In genomic region chr15:64855206-64856000, GRCh38 we compare ENCODE assay signal across 11 cellular contexts. TPM values are rescaled to one million over a fixed set of nuclear protein-coding genes. Genes with fewer than 3 reads are reported as not detected.
DNase-seq lines count a peak whose midpoint lies in the region; ATAC-seq and TF ChIP-seq lines count a peak whose summit lies in the region.
"Had no signal": no experiment of that assay in that cellular context is flagged by ENCODE, and none has a peak within 500 bp of the region (broad histone marks: within the 10 kb centered on the region; RNA-seq: fewer than 3 reads in every experiment).

No MANE protein-coding gene starts in this region.

- H3K4me3 ChIP-seq in gastroesophageal sphincter = no peak overlapping the region

- peaks cover 73% of the 10 kb centered on the region for H3K4me1 Mint-ChIP-seq in stimulated activated effector memory CD8-positive, alpha-beta T cell treated with anti-CD3 and anti-CD28 coated beads, Interleukin-12 subunit alpha, Interleukin-12 subunit beta, amount 100 ng/mL, for 72 hours

- DNase-seq in ELR (ENCODE audit: low read depth) (peak; percentile 35), RPMI7951 (ENCODE audit: low read depth) (peak; percentile 88), dedifferentiated amniotic fluid mesenchymal stem cell (ENCODE audit: extremely low spot score) (no peak), mesenteric fat pad (ENCODE audit: low spot score) (no peak)
- no peak for DNase-seq in stimulated activated effector memory CD8-positive, alpha-beta T cell treated with anti-CD3 and anti-CD28 coated beads, Interleukin-12 subunit alpha, Interleukin-12 subunit beta, amount 100 ng/mL, for 72 hours (ENCODE audit: low spot score in 2 of 2)
- DNase-seq: brain microvascular endothelial cell, WERI-Rb-1 had no signal

- no peak for TF ChIP-seq CTCF in gastroesophageal sphincter (IDR thresholded peaks at IDR 0.05)

- peak overlapping the region; percentile 47 to 96 (median 90) for H3K27ac ChIP-seq in gastroesophageal sphincter
- H3K27ac ChIP-seq: brain microvascular endothelial cell, HL-60, WERI-Rb-1 had no signal

- no peaks in the 10 kb centered on the region for H3K9me3 Mint-ChIP-seq in stimulated activated effector memory CD8-positive, alpha-beta T cell treated with anti-CD3 and anti-CD28 coated beads, Interleukin-12 subunit alpha, Interleukin-12 subunit beta, amount 100 ng/mL, for 72 hours

- H3K36me3 ChIP-seq in gastroesophageal sphincter = peaks cover 0 to 45% of the 10 kb centered on the region in 2 donors

- ATAC-seq in gastroesophageal sphincter (no peak), GM18873 (IDR thresholded peaks at IDR 0.05; ENCODE audit: low FRiP score, unreplicated experiment) (no peak), HG03565 (IDR thresholded peaks at IDR 0.05; ENCODE audit: unreplicated experiment) (no peak)
- ATAC-seq in stimulated activated effector memory CD8-positive, alpha-beta T cell treated with anti-CD3 and anti-CD28 coated beads, Interleukin-12 subunit alpha, Interleukin-12 subunit beta, amount 100 ng/mL, for 72 hours = no peak

- H3K9me3 ChIP-seq in gastroesophageal sphincter = no peaks in the 10 kb centered on the region

- H3K27ac Mint-ChIP-seq in stimulated activated effector memory CD8-positive, alpha-beta T cell treated with anti-CD3 and anti-CD28 coated beads, Interleukin-12 subunit alpha, Interleukin-12 subunit beta, amount 100 ng/mL, for 72 hours = peak overlapping the region; percentile 93

- H3K4me3 Mint-ChIP-seq in stimulated activated effector memory CD8-positive, alpha-beta T cell treated with anti-CD3 and anti-CD28 coated beads, Interleukin-12 subunit alpha, Interleukin-12 subunit beta, amount 100 ng/mL, for 72 hours = no peak overlapping the region

- no peaks in the 10 kb centered on the region for H3K27me3 ChIP-seq in gastroesophageal sphincter
- H3K27me3 ChIP-seq: brain microvascular endothelial cell had no signal

- no peak for TF ChIP-seq POLR2A in gastroesophageal sphincter (IDR thresholded peaks at IDR 0.05)

- peaks cover 26 to 100% (median 90%) of the 10 kb centered on the region in 3 donors for H3K4me1 ChIP-seq in gastroesophageal sphincter

- peaks cover 99% of the 10 kb centered on the region for H3K36me3 Mint-ChIP-seq in stimulated activated effector memory CD8-positive, alpha-beta T cell treated with anti-CD3 and anti-CD28 coated beads, Interleukin-12 subunit alpha, Interleukin-12 subunit beta, amount 100 ng/mL, for 72 hours

- no peak for TF ChIP-seq EP300 in gastroesophageal sphincter (IDR thresholded peaks at IDR 0.05)

- WGBS in gastroesophageal sphincter (ENCODE audit: low coverage in 1 of 2), 2 donors = 20 to 80% methylated on average over 1 of the region's 7 CpGs

RNA-seq across cellular contexts. Expression of gene PLEKHO2, which starts 13.7 kb away (rescaled TPM):
- total RNA-seq in RPMI7951 (2014; rRNA removed; shearing (Covaris generic)) = 18.5 and 22.3 TPM in 2 replicates
- total RNA-seq in gastroesophageal sphincter = 10 to 100 TPM; 27.1 to 47.9 (median 43.1) TPM
- total RNA-seq in mesenteric fat pad = 87.5 TPM

RNA-seq across cellular contexts. Expression of gene PIF1, which starts 30.0 kb away (rescaled TPM):
- 13.8 and 19.5 TPM in 2 replicates for total RNA-seq in RPMI7951 (2014; rRNA removed; shearing (Covaris generic))
- total RNA-seq in gastroesophageal sphincter (1 to 10 TPM; 1.6 to 3.4 (median 2.3) TPM), mesenteric fat pad (1.6 TPM)

RNA-seq across cellular contexts. Expression of gene ANKDD1A, which starts 56.3 kb away (rescaled TPM):
- total RNA-seq in RPMI7951 (2014; rRNA removed; shearing (Covaris generic)) = 8.1 and 8.5 TPM in 2 replicates
- total RNA-seq in gastroesophageal sphincter = 10 to 100 TPM in 2 of 4 donors, 1 to 10 TPM in 2; 4.6 to 15.6 (median 8.5) TPM
- total RNA-seq in mesenteric fat pad = 19.3 TPM

Comparison
In these comparisons a context has a peak if more than half of its experiments do, and no peak if none do; other contexts are left out.
1. DNase-seq: peak in ELR (single experiment) and RPMI7951 (single experiment); none in stimulated activated effector memory CD8-positive, alpha-beta T cell treated with anti-CD3 and anti-CD28 coated beads, Interleukin-12 subunit alpha, Interleukin-12 subunit beta, amount 100 ng/mL, for 72 hours (0 of 2), dedifferentiated amniotic fluid mesenchymal stem cell (single experiment) and mesenteric fat pad (single experiment).